ENCODE assay signal across 11 cellular contexts in genomic region chr19:18559685-18560084, GRCh38. TPM values are rescaled to one million over a fixed set of nuclear protein-coding genes. Genes with fewer than 3 reads are reported as not detected.
DNase-seq lines count a peak whose midpoint lies in the region; ATAC-seq, FAIRE-seq and TF ChIP-seq lines count a peak whose summit lies in the region.
"Had no signal": no experiment of that assay in that cellular context is flagged by ENCODE, and none has a peak within 500 bp of the region (broad histone marks: within the 10 kb centered on the region; RNA-seq: fewer than 3 reads in every experiment).

No MANE protein-coding gene starts in this region.

- intact Hi-C loops in activated CD4-positive, alpha-beta memory T cell treated with anti-CD3 and anti-CD28 coated beads for 36 hours (cut with micrococcal nuclease) = no loop called here

- H3K4me1 Mint-ChIP-seq in activated naive CD4-positive, alpha-beta T cell treated with anti-CD3 and anti-CD28 coated beads, Interleukin-2, amount 50 U/mL, for 24 hours = peaks cover 30% of the 10 kb centered on the region
- peaks cover 13% of the 10 kb centered on the region for H3K4me1 Mint-ChIP-seq in activated CD4-positive, alpha-beta memory T cell treated with anti-CD3 and anti-CD28 coated beads for 36 hours (ENCODE audit: low read depth)

- H3K4me3 ChIP-seq in keratinocyte (ENCODE audit: control insufficient read depth in 2 of 3, extremely low read depth in 1 of 3, insufficient read depth in 2 of 3, low read depth in 1 of 3, low read length in 3 of 3) (no peak overlapping the region), thoracic aorta (no peak overlapping the region)

- H3K79me2 ChIP-seq in keratinocyte (ENCODE audit: control insufficient read depth, insufficient read depth, low read length) = peaks cover 34% of the 10 kb centered on the region

- TF ChIP-seq CTCF in keratinocyte (optimal IDR thresholded peaks at IDR 0.05 in 1 of 3, IDR thresholded peaks at IDR 0.05 in 1 of 3, conservative IDR thresholded peaks at IDR 0.05 in 1 of 3; ENCODE audit: extremely low read depth in 1 of 3, insufficient read depth in 2 of 3, low read length in 3 of 3) (no peak), thoracic aorta (IDR thresholded peaks at IDR 0.05) (no peak)

- H3K9ac ChIP-seq in keratinocyte (ENCODE audit: control insufficient read depth, extremely low read depth, insufficient read depth, low read length) = no peak overlapping the region

- no peaks in the 10 kb centered on the region for H3K9me1 ChIP-seq in keratinocyte (ENCODE audit: control insufficient read depth, extremely low read depth, insufficient read depth, low read length)

- H2AFZ ChIP-seq in keratinocyte (ENCODE audit: control insufficient read depth, low read length) = no peak overlapping the region

- H3K36me3 ChIP-seq in keratinocyte (ENCODE audit: control insufficient read depth in 2 of 2, extremely low read depth in 1 of 2, insufficient read depth in 2 of 2, low read length in 2 of 2) = peaks cover 19 to 21% of the 10 kb centered on the region in 2 experiments
- H3K36me3 ChIP-seq in thoracic aorta = peaks cover 6% of the 10 kb centered on the region

- no peak for ATAC-seq in thoracic aorta (ENCODE audit: insufficient number of reproducible peaks, low FRiP score, low read depth)

- no peaks in the 10 kb centered on the region for H3K27me3 Mint-ChIP-seq in activated naive CD4-positive, alpha-beta T cell treated with anti-CD3 and anti-CD28 coated beads, Interleukin-2, amount 50 U/mL, for 24 hours
- H3K27me3 Mint-ChIP-seq in activated CD4-positive, alpha-beta memory T cell treated with anti-CD3 and anti-CD28 coated beads for 36 hours = no peaks in the 10 kb centered on the region

- POLR2A ChIA-PET in activated CD4-positive, alpha-beta memory T cell treated with anti-CD3 and anti-CD28 coated beads for 36 hours (lab: Charles Lee) = interaction anchor here (1.0 kb wide), 1 partner anchor 12 kb away, joined by 4 read pairs; the partner anchor contains the start of gene UBA52

- H3K27me3 ChIP-seq in keratinocyte (ENCODE audit: control insufficient read depth, extremely low read depth, insufficient read depth, low read length) (no peaks in the 10 kb centered on the region), thoracic aorta (replicated peaks; ENCODE audit: insufficient read depth) (no peaks in the 10 kb centered on the region)

- dilution Hi-C loops in keratinocyte (cut with MboI; ENCODE audit: extremely low pct_ligation_motif_present, low sequenced_read_pairs) = no loop called here

- no peak for DNase-seq in activated naive CD4-positive, alpha-beta T cell treated with Interleukin-2 at 50 U/mL for 16 hours
- DNase-seq in activated CD4-positive, alpha-beta memory T cell treated with anti-CD3 and anti-CD28 coated beads for 36 hours = no peak
- no peak for DNase-seq in keratinocyte (ENCODE audit: low read depth, low spot score)
- DNase-seq in thoracic aorta (ENCODE audit: low spot score) = no peak
- DNase-seq in D341Med (ENCODE audit: low spot score) = no peak
- no peak for DNase-seq in ecto neural progenitor cell (ENCODE audit: low spot score)
- no peak for DNase-seq in AG20443 (ENCODE audit: low spot score)
- DNase-seq: cortex of kidney, foreskin fibroblast, NCI-H1694 treated with DMSO at 0.1 percent for 48 hours had no signal

- peak overlapping the region; percentile 100 for H3K4me2 ChIP-seq in keratinocyte (ENCODE audit: control insufficient read depth, extremely low read depth, insufficient read depth, low read depth, low read length)

- peak overlapping the region; percentile 96 for H3K4me3 Mint-ChIP-seq in activated naive CD4-positive, alpha-beta T cell treated with anti-CD3 and anti-CD28 coated beads, Interleukin-2, amount 50 U/mL, for 24 hours
- H3K4me3 Mint-ChIP-seq in activated CD4-positive, alpha-beta memory T cell treated with anti-CD3 and anti-CD28 coated beads for 36 hours = peak overlapping the region; percentile 86

- CTCF ChIA-PET in activated CD4-positive, alpha-beta memory T cell treated with anti-CD3 and anti-CD28 coated beads for 36 hours (lab: Charles Lee) = interaction anchor here (2.3 kb wide), 1 partner anchor 39 kb away, joined by 16 read pairs; no protein-coding TSS in a partner anchor

- H3K27ac Mint-ChIP-seq in activated naive CD4-positive, alpha-beta T cell treated with anti-CD3 and anti-CD28 coated beads, Interleukin-2, amount 50 U/mL, for 24 hours = peak overlapping the region; percentile 30
- H3K27ac Mint-ChIP-seq in activated CD4-positive, alpha-beta memory T cell treated with anti-CD3 and anti-CD28 coated beads for 36 hours = peak overlapping the region; percentile 49

- H3K9me3 ChIP-seq in keratinocyte (ENCODE audit: control insufficient read depth, low read depth, low read length) = no peaks in the 10 kb centered on the region
- no peaks in the 10 kb centered on the region for H3K9me3 ChIP-seq in thoracic aorta

- no peaks in the 10 kb centered on the region for H3K9me3 Mint-ChIP-seq in activated naive CD4-positive, alpha-beta T cell treated with anti-CD3 and anti-CD28 coated beads, Interleukin-2, amount 50 U/mL, for 24 hours
- no peaks in the 10 kb centered on the region for H3K9me3 Mint-ChIP-seq in activated CD4-positive, alpha-beta memory T cell treated with anti-CD3 and anti-CD28 coated beads for 36 hours

- peaks cover 11% of the 10 kb centered on the region for H3K4me1 ChIP-seq in keratinocyte (ENCODE audit: control insufficient read depth, extremely low read depth, insufficient read depth, low read length)
- peaks cover 20 to 56% of the 10 kb centered on the region in 2 donors for H3K4me1 ChIP-seq in thoracic aorta (ENCODE audit: control insufficient read depth in 1 of 2, low read depth in 2 of 2)

- no peak overlapping the region for H3K27ac ChIP-seq in keratinocyte (ENCODE audit: control insufficient read depth, insufficient read depth, low read length)
- peak overlapping the region; percentile 93 to 98 for H3K27ac ChIP-seq in thoracic aorta

- H4K20me1 ChIP-seq in keratinocyte (ENCODE audit: control insufficient read depth, extremely low read depth, insufficient read depth, low read length) = no peaks in the 10 kb centered on the region

- no peak for FAIRE-seq in keratinocyte (lab: Jason Lieb, UNC)

- H3K36me3 Mint-ChIP-seq in activated naive CD4-positive, alpha-beta T cell treated with anti-CD3 and anti-CD28 coated beads, Interleukin-2, amount 50 U/mL, for 24 hours = no peaks in the 10 kb centered on the region
- peaks cover 25% of the 10 kb centered on the region for H3K36me3 Mint-ChIP-seq in activated CD4-positive, alpha-beta memory T cell treated with anti-CD3 and anti-CD28 coated beads for 36 hours

RNA-seq across cellular contexts. Expression of gene KXD1, which starts 2.0 kb away (rescaled TPM):
- 100 to 1,000 TPM; 112 to 114 TPM for total RNA-seq in activated CD4-positive, alpha-beta memory T cell treated with anti-CD3 and anti-CD28 coated beads for 36 hours
- 94.6 to 129 TPM (median 119 TPM) in 3 replicates for polyA plus RNA-seq in keratinocyte
- 40.3 TPM for polyA plus RNA-seq in keratinocyte (2011; ENCODE audit: low read depth)
- 110 and 173 TPM in 2 replicates for polyA plus RNA-seq in keratinocyte (2011; cell fraction: cytosol; rRNA removed)
- polyA plus RNA-seq in keratinocyte (2011; cell fraction: nucleus; rRNA removed) = 65.5 and 87.8 TPM in 2 replicates
- polyA plus RNA-seq in keratinocyte (2012; ENCODE audit: low replicate concordance) = 62.9 and 123 TPM in 2 replicates
- 99.7 to 166 TPM (median 102 TPM) in 3 replicates for polyA minus RNA-seq in keratinocyte
- polyA minus RNA-seq in keratinocyte (2011; cell fraction: cytosol; rRNA and poly(A)+ RNA removed) = 137 TPM
- polyA minus RNA-seq in keratinocyte (2011; cell fraction: nucleus; rRNA and poly(A)+ RNA removed) = 18.9 and 20.4 TPM in 2 replicates
- 100 to 1,000 TPM in 1 of 2 donors, 10 to 100 TPM in 1; 99.6 to 174 TPM for total RNA-seq in thoracic aorta

RNA-seq across cellular contexts. Expression of gene UBA52, which starts 12.0 kb away (rescaled TPM):
- 1,000 to 10,000 TPM; 1,569 to 1,601 TPM for total RNA-seq in activated CD4-positive, alpha-beta memory T cell treated with anti-CD3 and anti-CD28 coated beads for 36 hours
- polyA plus RNA-seq in keratinocyte = 1,376 to 2,465 TPM (median 1,831 TPM) in 3 replicates
- polyA plus RNA-seq in keratinocyte (2011; ENCODE audit: low read depth) = 216 TPM
- polyA plus RNA-seq in keratinocyte (2011; cell fraction: cytosol; rRNA removed) = 2,363 and 2,845 TPM in 2 replicates
- polyA plus RNA-seq in keratinocyte (2011; cell fraction: nucleus; rRNA removed) = 509 and 673 TPM in 2 replicates
- polyA plus RNA-seq in keratinocyte (2012; ENCODE audit: low replicate concordance) = 2,069 and 2,114 TPM in 2 replicates
- 1,899 to 3,393 TPM (median 2,443 TPM) in 3 replicates for polyA minus RNA-seq in keratinocyte
- polyA minus RNA-seq in keratinocyte (2011; cell fraction: cytosol; rRNA and poly(A)+ RNA removed) = 1,175 TPM
- 197 and 227 TPM in 2 replicates for polyA minus RNA-seq in keratinocyte (2011; cell fraction: nucleus; rRNA and poly(A)+ RNA removed)
- total RNA-seq in thoracic aorta = 100 to 1,000 TPM; 306 to 438 TPM

RNA-seq across cellular contexts. Expression of gene FKBP8, which starts 16.3 kb away (rescaled TPM):
- 100 to 1,000 TPM; 232 to 236 TPM for total RNA-seq in activated CD4-positive, alpha-beta memory T cell treated with anti-CD3 and anti-CD28 coated beads for 36 hours
- 115 to 222 TPM (median 150 TPM) in 3 replicates for polyA plus RNA-seq in keratinocyte
- 127 TPM for polyA plus RNA-seq in keratinocyte (2011; ENCODE audit: low read depth)
- 120 and 306 TPM in 2 replicates for polyA plus RNA-seq in keratinocyte (2011; cell fraction: cytosol; rRNA removed)
- polyA plus RNA-seq in keratinocyte (2011; cell fraction: nucleus; rRNA removed) = 105 and 149 TPM in 2 replicates
- polyA plus RNA-seq in keratinocyte (2012; ENCODE audit: low replicate concordance) = 186 and 236 TPM in 2 replicates
- polyA minus RNA-seq in keratinocyte = 83.9 to 177 TPM (median 171 TPM) in 3 replicates
- polyA minus RNA-seq in keratinocyte (2011; cell fraction: cytosol; rRNA and poly(A)+ RNA removed) = 500 TPM
- polyA minus RNA-seq in keratinocyte (2011; cell fraction: nucleus; rRNA and poly(A)+ RNA removed) = 70.7 and 90.7 TPM in 2 replicates
- total RNA-seq in thoracic aorta = 100 to 1,000 TPM; 237 to 446 TPM

RNA-seq across cellular contexts. Expression of gene REX1BD, which starts 28.9 kb away (rescaled TPM):
- total RNA-seq in activated CD4-positive, alpha-beta memory T cell treated with anti-CD3 and anti-CD28 coated beads for 36 hours = 10 to 100 TPM; 97.6 to 99.3 TPM
- polyA plus RNA-seq in keratinocyte = 29.5 to 36.9 TPM (median 31.9 TPM) in 3 replicates
- 10.8 TPM for polyA plus RNA-seq in keratinocyte (2011; ENCODE audit: low read depth)
- polyA plus RNA-seq in keratinocyte (2011; cell fraction: cytosol; rRNA removed) = 5.6 and 30.0 TPM in 2 replicates
- 49.9 and 53.2 TPM in 2 replicates for polyA plus RNA-seq in keratinocyte (2011; cell fraction: nucleus; rRNA removed)
- polyA plus RNA-seq in keratinocyte (2012; ENCODE audit: low replicate concordance) = 23.0 and 72.1 TPM in 2 replicates
- 1.7 to 4.6 TPM (median 2.8 TPM) in 3 replicates for polyA minus RNA-seq in keratinocyte
- polyA minus RNA-seq in keratinocyte (2011; cell fraction: cytosol; rRNA and poly(A)+ RNA removed) = 23.8 TPM
- 5.7 and 6.3 TPM in 2 replicates for polyA minus RNA-seq in keratinocyte (2011; cell fraction: nucleus; rRNA and poly(A)+ RNA removed)
- 10 to 100 TPM; 36.3 to 66.6 TPM for total RNA-seq in thoracic aorta

RNA-seq across cellular contexts. Expression of gene ELL, which starts 37.8 kb away (rescaled TPM):
- 10 to 100 TPM; 24.7 to 29.7 TPM for total RNA-seq in activated CD4-positive, alpha-beta memory T cell treated with anti-CD3 and anti-CD28 coated beads for 36 hours
- polyA plus RNA-seq in keratinocyte = 4.4 to 8.3 TPM (median 6.8 TPM) in 3 replicates
- polyA plus RNA-seq in keratinocyte (2011; ENCODE audit: low read depth) = 8.1 TPM
- 2.9 and 7.0 TPM in 2 replicates for polyA plus RNA-seq in keratinocyte (2011; cell fraction: cytosol; rRNA removed)
- 12.9 and 16.9 TPM in 2 replicates for polyA plus RNA-seq in keratinocyte (2011; cell fraction: nucleus; rRNA removed)
- 10.4 and 11.5 TPM in 2 replicates for polyA plus RNA-seq in keratinocyte (2012; ENCODE audit: low replicate concordance)
- polyA minus RNA-seq in keratinocyte = 6.4 to 31.5 TPM (median 7.2 TPM) in 3 replicates
- 16.9 TPM for polyA minus RNA-seq in keratinocyte (2011; cell fraction: cytosol; rRNA and poly(A)+ RNA removed)
- polyA minus RNA-seq in keratinocyte (2011; cell fraction: nucleus; rRNA and poly(A)+ RNA removed) = 18.4 and 19.1 TPM in 2 replicates
- 10 to 100 TPM; 28.3 to 35.0 TPM for total RNA-seq in thoracic aorta
